2 cellular contexts compared by ENCODE assay signal in the genomic region with DNA sequence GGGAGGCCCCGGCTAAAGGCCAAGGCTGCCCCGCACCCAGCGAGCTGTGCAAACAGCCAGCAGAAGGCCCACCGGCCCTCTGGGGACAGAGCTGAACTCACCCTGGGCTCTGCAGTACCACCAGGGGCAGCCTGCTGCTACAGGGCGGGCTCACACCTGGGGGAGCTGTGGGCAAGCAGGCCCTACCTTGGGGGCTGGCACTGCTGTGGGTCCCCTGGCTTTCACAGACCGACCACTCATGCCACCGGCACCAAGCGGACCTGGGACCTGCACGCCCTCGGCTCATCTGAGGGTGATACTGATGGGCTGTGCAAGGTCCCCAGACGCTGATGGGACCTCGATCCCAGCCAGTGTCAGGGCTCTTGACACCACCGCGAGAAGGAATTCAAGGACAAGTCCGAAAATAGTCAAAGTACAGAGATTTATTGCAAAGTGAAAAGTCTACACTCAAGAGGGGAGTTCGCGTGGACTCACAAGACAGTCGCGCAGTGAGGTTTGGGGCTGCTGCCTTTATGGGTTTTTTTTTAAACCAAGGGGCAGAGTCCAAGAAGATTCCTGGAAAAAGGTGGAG.
TF ChIP-seq lines count a peak whose summit lies in the region.

No MANE protein-coding gene starts in this region.

TF ChIP-seq in IMR-90, 13 proteins besides CTCF, POLR2A, EP300 and RAD21:
- TF ChIP-seq NFE2L2 (IDR thresholded peaks at IDR 0.05; ENCODE audit: low read depth, low read length) (no peak), SMC3 (IDR thresholded peaks at IDR 0.05; ENCODE audit: low read depth, low read length) (no peak), MXI1 (IDR thresholded peaks at IDR 0.05; ENCODE audit: borderline replicate concordance, low read depth, low read length) (no peak)

TF ChIP-seq in endothelial cell of umbilical vein, 7 proteins besides CTCF, POLR2A, EP300 and RAD21:
- TF ChIP-seq, protein P1, sequence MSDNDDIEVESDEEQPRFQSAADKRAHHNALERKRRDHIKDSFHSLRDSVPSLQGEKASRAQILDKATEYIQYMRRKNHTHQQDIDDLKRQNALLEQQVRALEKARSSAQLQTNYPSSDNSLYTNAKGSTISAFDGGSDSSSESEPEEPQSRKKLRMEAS (IDR thresholded peaks at IDR 0.05; ENCODE audit: insufficient read depth, insufficient read length), result no peak
- TF ChIP-seq JUN (IDR thresholded peaks at IDR 0.05; ENCODE audit: borderline replicate concordance, insufficient read depth, insufficient read length, low read depth) (no peak), FOS (IDR thresholded peaks at IDR 0.05; ENCODE audit: borderline replicate concordance, insufficient read depth, low read length) (no peak), EZH2 (IDR thresholded peaks at IDR 0.05; ENCODE audit: borderline replicate concordance, low read depth, low read length, severe bottlenecking) (no peak), POLR2AphosphoS5 (IDR thresholded peaks at IDR 0.05; ENCODE audit: insufficient read depth, low read depth, low read length) (no peak), GATA2 (IDR thresholded peaks at IDR 0.05; ENCODE audit: insufficient read depth, insufficient read length, low read depth, low read length) (no peak), MYC (IDR thresholded peaks at IDR 0.05; ENCODE audit: low read depth, low read length) (no peak)
